ENCODE assay signal across 10 cellular contexts in the genomic region with DNA sequence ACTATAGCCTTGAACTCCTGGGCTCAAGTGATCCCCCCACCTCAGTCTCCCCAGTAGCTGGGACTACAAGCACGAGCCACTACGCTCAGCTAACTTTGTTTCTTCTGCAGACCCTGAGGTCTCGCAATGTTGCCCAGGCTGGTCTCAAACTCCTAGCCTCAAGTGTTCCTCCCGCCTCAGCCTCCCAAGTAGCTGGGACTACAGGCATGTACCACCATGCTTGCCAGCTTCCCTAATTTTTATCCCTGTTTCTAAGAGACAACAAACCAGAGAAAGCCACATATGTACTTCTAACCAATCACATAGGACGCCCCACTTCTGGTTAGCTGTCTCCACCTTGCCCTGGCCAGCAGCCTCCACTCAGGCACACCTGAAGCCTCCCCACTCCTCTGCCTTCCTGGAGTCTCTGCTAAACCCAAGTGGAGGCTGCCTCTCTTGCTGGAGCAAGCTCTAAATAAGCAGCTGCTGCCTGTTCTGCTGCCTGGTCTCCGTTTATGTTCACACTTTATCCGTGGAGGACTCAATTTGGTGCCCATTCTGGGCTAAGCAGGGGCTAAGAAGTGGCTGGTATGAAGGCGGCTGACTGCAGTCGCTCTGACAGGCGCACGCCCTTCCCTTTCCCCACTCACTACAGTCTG. TPM values are rescaled to one million over a fixed set of nuclear protein-coding genes. Genes with fewer than 3 reads are reported as not detected.
DNase-seq lines count a peak whose midpoint lies in the region; ATAC-seq and TF ChIP-seq lines count a peak whose summit lies in the region.
"Had no signal": no experiment of that assay in that cellular context is flagged by ENCODE, and none has a peak within 500 bp of the region (broad histone marks: within the 10 kb centered on the region; RNA-seq: fewer than 3 reads in every experiment).

No MANE protein-coding gene starts in this region.

- in situ Hi-C loops in brain microvascular endothelial cell (cut with HindIII; ENCODE audit: low pct_ligation_motif_present, low sequenced_read_pairs) = no loop called here
- in situ Hi-C loops in transverse colon (cut with MboI; ENCODE audit: low pct_ligation_motif_present in 1 of 4, low pct_unique_long_range_greater_than_20kb in 1 of 4, low sequenced_read_pairs in 3 of 4) = loop anchor here in 2 of 4 donors (25.0 kb wide), 1 partner anchor 93 kb away; no protein-coding TSS in a partner anchor

- no peak for ATAC-seq in naive thymus-derived CD4-positive, alpha-beta T cell

- peaks cover 0 to 19% of the 10 kb centered on the region in 2 donors for H3K4me1 ChIP-seq in naive thymus-derived CD4-positive, alpha-beta T cell (ENCODE audit: control insufficient read depth in 2 of 2, insufficient read depth in 2 of 2, low read length in 2 of 2)
- H3K4me1 ChIP-seq in transverse colon = peaks cover 36 to 79% (median 46%) of the 10 kb centered on the region in 4 donors

- H3K36me3 ChIP-seq in brain microvascular endothelial cell (replicated peaks) (no peaks in the 10 kb centered on the region), transverse colon (no peaks in the 10 kb centered on the region)
- no peaks in the 10 kb centered on the region for H3K36me3 ChIP-seq in naive thymus-derived CD4-positive, alpha-beta T cell (ENCODE audit: control insufficient read depth in 2 of 3, insufficient read depth in 3 of 3, low read length in 3 of 3)
- H3K36me3 ChIP-seq: neural progenitor cell had no signal

- H3K4me3 Mint-ChIP-seq in activated naive CD4-positive, alpha-beta T cell treated with anti-CD3 and anti-CD28 coated beads, Interleukin-2, amount 10 ng/mL, durations not matched to agents 7 days and 5 days = no peak overlapping the region
- H3K4me3 Mint-ChIP-seq in naive thymus-derived CD4-positive, alpha-beta T cell = peak overlapping the region; percentile 18 to 75 (median 55)

- H3K27ac ChIP-seq in brain microvascular endothelial cell (peak overlapping the region; percentile 97), transverse colon (peak overlapping the region; percentile 77 to 90 (median 82))
- no peak overlapping the region for H3K27ac ChIP-seq in naive thymus-derived CD4-positive, alpha-beta T cell (ENCODE audit: low read depth, low read length)
- H3K27ac ChIP-seq: neural progenitor cell had no signal

- DNase-seq in activated naive CD4-positive, alpha-beta T cell treated with anti-CD3 and anti-CD28 coated beads, Interleukin-2, amount 10 ng/mL, durations not matched to agents 7 days and 5 days = peak; percentile 8
- DNase-seq in activated naive CD4-positive, alpha-beta T cell treated with Interleukin-2 at 50 U/mL for 16 hours = no peak
- DNase-seq in brain microvascular endothelial cell = no peak
- peak in 1 of 9 donors; percentile 18 for DNase-seq in naive thymus-derived CD4-positive, alpha-beta T cell
- no peak for DNase-seq in transverse colon
- DNase-seq in KG1 (lab: John Stamatoyannopoulos, UW) = no peak
- no peak for DNase-seq in COLO829 (ENCODE audit: low spot score)
- DNase-seq in DMS79 treated with DMSO at 0.1 percent for 48 hours (lab: John Stamatoyannopoulos, UW) = no peak
- DNase-seq: NCI-H82 had no signal

- CTCF ChIA-PET in activated naive CD4-positive, alpha-beta T cell treated with anti-CD3 and anti-CD28 coated beads, Interleukin-2, amount 10 ng/mL, durations not matched to agents 7 days and 5 days (lab: Charles Lee) = interaction anchor here (1.0 to 3.6 kb wide), 3 partner anchors 9 to 64 kb away, joined by 3 to 19 read pairs (median 7); no protein-coding TSS in a partner anchor
- CTCF ChIA-PET in naive thymus-derived CD4-positive, alpha-beta T cell (lab: Charles Lee) = interaction anchor here (1.0 to 1.4 kb wide), 2 partner anchors 9 to 113 kb away, joined by 3 read pairs; no protein-coding TSS in a partner anchor

- no peaks in the 10 kb centered on the region for H3K9me3 Mint-ChIP-seq in activated naive CD4-positive, alpha-beta T cell treated with anti-CD3 and anti-CD28 coated beads, Interleukin-2, amount 10 ng/mL, durations not matched to agents 7 days and 5 days
- H3K9me3 Mint-ChIP-seq in naive thymus-derived CD4-positive, alpha-beta T cell = peaks cover 0 to 4% (median 0%) of the 10 kb centered on the region in 11 donors
- H3K9me3 Mint-ChIP-seq: neural progenitor cell had no signal

- no peak for TF ChIP-seq POLR2A in transverse colon (IDR thresholded peaks at IDR 0.05)

- peak overlapping the region; percentile 56 for H3K27ac Mint-ChIP-seq in activated naive CD4-positive, alpha-beta T cell treated with anti-CD3 and anti-CD28 coated beads, Interleukin-2, amount 10 ng/mL, durations not matched to agents 7 days and 5 days
- H3K27ac Mint-ChIP-seq in naive thymus-derived CD4-positive, alpha-beta T cell = peak overlapping the region; percentile 14 to 95 (median 79)

- H3K27me3 Mint-ChIP-seq in activated naive CD4-positive, alpha-beta T cell treated with anti-CD3 and anti-CD28 coated beads, Interleukin-2, amount 10 ng/mL, durations not matched to agents 7 days and 5 days = no peaks in the 10 kb centered on the region
- H3K27me3 Mint-ChIP-seq in naive thymus-derived CD4-positive, alpha-beta T cell = no peaks in the 10 kb centered on the region

- peaks cover 79% of the 10 kb centered on the region for H3K4me1 Mint-ChIP-seq in activated naive CD4-positive, alpha-beta T cell treated with anti-CD3 and anti-CD28 coated beads, Interleukin-2, amount 10 ng/mL, durations not matched to agents 7 days and 5 days
- H3K4me1 Mint-ChIP-seq in naive thymus-derived CD4-positive, alpha-beta T cell = peaks cover 45 to 89% (median 75%) of the 10 kb centered on the region in 7 donors

- intact Hi-C loops in naive thymus-derived CD4-positive, alpha-beta T cell (cut with micrococcal nuclease) = loop anchor here in 1 of 2 donors (1.0 kb wide), 1 partner anchor 10 kb away; no protein-coding TSS in a partner anchor
- intact Hi-C loops in transverse colon (cut with DNase I; ENCODE audit: low total_unique reads) = loop anchor here (5.0 kb wide), 1 partner anchor 73 kb away; no protein-coding TSS in a partner anchor

- no peak for TF ChIP-seq EP300 in transverse colon (IDR thresholded peaks at IDR 0.05; ENCODE audit: low read depth)

- H3K9me3 ChIP-seq in naive thymus-derived CD4-positive, alpha-beta T cell (ENCODE audit: control insufficient read depth in 2 of 3, low read length in 3 of 3) = no peaks in the 10 kb centered on the region
- no peaks in the 10 kb centered on the region for H3K9me3 ChIP-seq in transverse colon

- TF ChIP-seq CTCF in brain microvascular endothelial cell (IDR thresholded peaks at IDR 0.05; ENCODE audit: low read depth, low read length, missing control alignments) (no peak), transverse colon (IDR thresholded peaks at IDR 0.05) (no peak)

- WGBS in transverse colon (ENCODE audit: low coverage in 1 of 2), 2 donors = 86 to 91% methylated on average over 4 to 11 of the region's 11 CpGs

- H3K4me3 ChIP-seq in brain microvascular endothelial cell (ENCODE audit: low read depth, low read length) = no peak overlapping the region
- H3K4me3 ChIP-seq in naive thymus-derived CD4-positive, alpha-beta T cell (ENCODE audit: low read length) = no peak overlapping the region
- H3K4me3 ChIP-seq in transverse colon = no peak overlapping the region
- H3K4me3 ChIP-seq: neural progenitor cell had no signal

- H3K36me3 Mint-ChIP-seq in activated naive CD4-positive, alpha-beta T cell treated with anti-CD3 and anti-CD28 coated beads, Interleukin-2, amount 10 ng/mL, durations not matched to agents 7 days and 5 days = peaks cover 63% of the 10 kb centered on the region
- peaks cover 3 to 48% (median 22%) of the 10 kb centered on the region in 5 donors for H3K36me3 Mint-ChIP-seq in naive thymus-derived CD4-positive, alpha-beta T cell
- H3K36me3 Mint-ChIP-seq: neural progenitor cell had no signal

- H3K27me3 ChIP-seq in brain microvascular endothelial cell (replicated peaks) = no peaks in the 10 kb centered on the region
- no peaks in the 10 kb centered on the region for H3K27me3 ChIP-seq in naive thymus-derived CD4-positive, alpha-beta T cell (ENCODE audit: control insufficient read depth in 2 of 2, insufficient read depth in 2 of 2, low read length in 2 of 2)
- no peaks in the 10 kb centered on the region for H3K27me3 ChIP-seq in transverse colon
- H3K27me3 ChIP-seq: neural progenitor cell had no signal

- POLR2A ChIA-PET in naive thymus-derived CD4-positive, alpha-beta T cell (lab: Charles Lee) = interaction anchor here (1.1 to 14.7 kb wide), 7 partner anchors 9 to 74 kb away, joined by 3 to 142 read pairs (median 7); a partner anchor contains a TSS

RNA-seq across cellular contexts. Expression of a gene that starts 24.7 kb away (rescaled TPM):
- total RNA-seq in naive thymus-derived CD4-positive, alpha-beta T cell = 100 to 1,000 TPM in 1 of 5 experiments, 10 to 100 TPM in 4; 45.5 to 106 (median 70.2) TPM
- 100 to 1,000 TPM; 200 to 220 TPM for polyA plus RNA-seq in naive thymus-derived CD4-positive, alpha-beta T cell
- 10 to 100 TPM in 3 of 4 donors, 1 to 10 TPM in 1; 6.2 to 90.8 (median 27.2) TPM for total RNA-seq in transverse colon

RNA-seq across cellular contexts. Expression of a gene that starts 40.5 kb away (rescaled TPM):
- 10 to 100 TPM; 15.6 to 34.4 (median 19.0) TPM for total RNA-seq in naive thymus-derived CD4-positive, alpha-beta T cell
- 10 to 100 TPM in 1 of 2 donors, 1 to 10 TPM in 1; 10.0 to 15.4 TPM for polyA plus RNA-seq in naive thymus-derived CD4-positive, alpha-beta T cell
- total RNA-seq in transverse colon = 10 to 100 TPM in 2 of 4 donors, 1 to 10 TPM in 2; 4.4 to 14.2 (median 9.2) TPM
